Comparison of ENCODE assay signal across 16 cellular contexts in the genomic region with DNA sequence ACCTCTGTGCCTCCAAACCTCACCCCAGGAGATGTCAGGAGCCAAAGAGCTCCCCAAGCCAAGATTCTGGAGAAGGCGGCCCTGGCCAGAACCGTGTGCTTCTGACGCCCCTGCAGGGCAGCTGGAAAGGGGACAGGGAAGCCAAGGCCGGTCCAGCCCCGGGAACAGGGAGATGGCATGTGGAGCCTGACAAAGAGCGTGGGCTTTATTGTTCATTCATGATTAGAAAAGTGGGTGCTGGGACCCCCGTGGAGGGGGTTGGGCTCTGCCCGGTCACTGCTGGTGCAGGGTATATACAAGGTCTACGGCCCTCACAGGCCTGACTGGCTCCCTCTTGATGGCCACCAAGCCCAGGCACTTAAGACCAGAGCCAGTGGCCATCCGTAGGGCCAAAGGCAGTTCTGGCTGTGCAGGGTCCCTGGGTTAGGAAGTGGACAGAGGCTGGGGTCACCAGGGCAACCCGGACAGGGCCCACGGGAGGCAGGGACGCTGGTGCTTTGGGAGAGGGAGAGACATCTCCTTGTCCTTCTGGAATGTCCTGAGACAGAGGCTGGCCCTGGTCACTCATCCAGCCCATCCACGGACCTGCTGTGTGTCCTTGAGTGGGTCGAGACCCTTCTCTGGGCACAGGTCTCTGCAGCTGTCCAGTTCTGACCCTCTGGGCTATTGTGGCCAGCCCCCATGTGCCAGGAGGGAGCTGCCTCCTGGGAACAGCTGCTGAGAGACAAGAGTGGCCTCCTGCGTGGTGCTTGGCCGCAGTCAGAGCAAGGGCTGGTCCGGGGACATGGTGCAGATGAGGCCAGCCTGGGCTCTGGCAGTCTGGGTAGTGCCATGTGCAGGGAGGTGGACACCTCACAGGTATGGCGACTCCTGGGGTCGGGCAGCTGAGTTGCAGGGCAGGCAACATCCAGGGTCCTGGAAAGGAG. TPM values are rescaled to one million over a fixed set of nuclear protein-coding genes. Genes with fewer than 3 reads are reported as not detected.
DNase-seq lines count a peak whose midpoint lies in the region; ATAC-seq and TF ChIP-seq lines count a peak whose summit lies in the region.
"Had no signal": no experiment of that assay in that cellular context is flagged by ENCODE, and none has a peak within 500 bp of the region (broad histone marks: within the 10 kb centered on the region; RNA-seq: fewer than 3 reads in every experiment).

No MANE protein-coding gene starts in this region.

- DNase-seq in Caco-2 (peak in 1 of 2 experiments; percentile 7), RWPE2 (ENCODE audit: low spot score) (peak; percentile 58), iPS-NIHi11 (ENCODE audit: low spot score) (peak; percentile 3), DMS53 (lab: John Stamatoyannopoulos, UW) (no peak), foreskin melanocyte (no peak)
- no peak for DNase-seq in stimulated activated effector memory CD8-positive, alpha-beta T cell treated with anti-CD3 and anti-CD28 coated beads, Interleukin-12 subunit alpha, Interleukin-12 subunit beta, amount 100 ng/mL, for 72 hours (ENCODE audit: low spot score in 2 of 2)
- DNase-seq: activated T-cell treated with anti-CD3 and anti-CD28 coated beads, Interleukin-2, amount 50 U/mL, for 4 hours; hippocampal formation; KG1; mesendoderm; NCI-H1694; NCI-H526; SJCRH30 had no signal

- POLR2A ChIA-PET in Caco-2 (lab: Charles Lee): no interaction called here

- no peaks in the 10 kb centered on the region for H3K27me3 Mint-ChIP-seq in Caco-2 (ENCODE audit: insufficient read depth, unreplicated experiment)
- H3K27me3 Mint-ChIP-seq: brain; stimulated activated naive CD8-positive, alpha-beta T cell treated with anti-CD3 and anti-CD28 coated beads, Interleukin-15, Interleukin-2, amounts not matched to agents 100 ng/mL and 50 ng/mL, for 24 hours had no signal

- H3K36me3 ChIP-seq in Caco-2 (ENCODE audit: control insufficient read depth, insufficient read depth, low read length) (no peaks in the 10 kb centered on the region; the same call in 1 of the 2 replicates), RWPE2 (ENCODE audit: low read depth) (peaks cover 5% of the 10 kb centered on the region; the same call in 1 of the 2 replicates)
- H3K36me3 ChIP-seq: SJCRH30 had no signal

- no peaks in the 10 kb centered on the region for H3K4me1 Mint-ChIP-seq in Caco-2 (ENCODE audit: low read depth, unreplicated experiment)
- peaks cover 51% of the 10 kb centered on the region for H3K4me1 Mint-ChIP-seq in stimulated activated effector memory CD8-positive, alpha-beta T cell treated with anti-CD3 and anti-CD28 coated beads, Interleukin-12 subunit alpha, Interleukin-12 subunit beta, amount 100 ng/mL, for 72 hours

- H3K36me3 Mint-ChIP-seq in Caco-2 (ENCODE audit: insufficient read depth, unreplicated experiment): peaks cover 18% of the 10 kb centered on the region
- H3K36me3 Mint-ChIP-seq in stimulated activated effector memory CD8-positive, alpha-beta T cell treated with anti-CD3 and anti-CD28 coated beads, Interleukin-12 subunit alpha, Interleukin-12 subunit beta, amount 100 ng/mL, for 72 hours: peaks cover 93% of the 10 kb centered on the region

- no peak overlapping the region for H3K27ac ChIP-seq in RWPE2 (ENCODE audit: poor library complexity, severe bottlenecking)
- H3K27ac ChIP-seq: SJCRH30 had no signal

- H3K27ac Mint-ChIP-seq in Caco-2 (ENCODE audit: unreplicated experiment): no peak overlapping the region
- peak overlapping the region; percentile 33 for H3K27ac Mint-ChIP-seq in stimulated activated effector memory CD8-positive, alpha-beta T cell treated with anti-CD3 and anti-CD28 coated beads, Interleukin-12 subunit alpha, Interleukin-12 subunit beta, amount 100 ng/mL, for 72 hours
- H3K27ac Mint-ChIP-seq: stimulated activated naive CD8-positive, alpha-beta T cell treated with anti-CD3 and anti-CD28 coated beads, Interleukin-15, Interleukin-2, amounts not matched to agents 100 ng/mL and 50 ng/mL, for 24 hours had no signal

- H3K9me3 ChIP-seq in Caco-2: no peaks in the 10 kb centered on the region
- H3K9me3 ChIP-seq in RWPE2 (ENCODE audit: severe bottlenecking): no peaks in the 10 kb centered on the region
- H3K9me3 ChIP-seq: SJCRH30 had no signal

- H3K4me1 ChIP-seq in Caco-2 (no peaks in the 10 kb centered on the region), RWPE2 (ENCODE audit: insufficient read depth, poor library complexity, severe bottlenecking) (peaks cover 11% of the 10 kb centered on the region)

- TSS peak; percentile 39 for BruUV-seq in Caco-2 (replicated peaks; lab: Mats Ljungman, UMichigan)

- no peak overlapping the region for H3K4me3 Mint-ChIP-seq in Caco-2 (ENCODE audit: unreplicated experiment)
- H3K4me3 Mint-ChIP-seq in stimulated activated effector memory CD8-positive, alpha-beta T cell treated with anti-CD3 and anti-CD28 coated beads, Interleukin-12 subunit alpha, Interleukin-12 subunit beta, amount 100 ng/mL, for 72 hours: no peak overlapping the region
- H3K4me3 Mint-ChIP-seq: activated T-cell treated with anti-CD3 and anti-CD28 coated beads, Interleukin-2, amount 50 U/mL, for 4 hours; brain; stimulated activated naive CD8-positive, alpha-beta T cell treated with anti-CD3 and anti-CD28 coated beads, Interleukin-15, Interleukin-2, amounts not matched to agents 100 ng/mL and 50 ng/mL, for 24 hours had no signal

- intact Hi-C loops in Caco-2 (cut with micrococcal nuclease; ENCODE audit: unreplicated experiment): no loop called here

- CTCF ChIA-PET in Caco-2 (lab: Charles Lee): interaction anchor here (0.9 kb wide), 1 partner anchor 32 kb away, joined by 3 read pairs; no protein-coding TSS in a partner anchor

- no peaks in the 10 kb centered on the region for H3K9me3 Mint-ChIP-seq in Caco-2 (ENCODE audit: unreplicated experiment)
- no peaks in the 10 kb centered on the region for H3K9me3 Mint-ChIP-seq in stimulated activated effector memory CD8-positive, alpha-beta T cell treated with anti-CD3 and anti-CD28 coated beads, Interleukin-12 subunit alpha, Interleukin-12 subunit beta, amount 100 ng/mL, for 72 hours
- H3K9me3 Mint-ChIP-seq: activated T-cell treated with anti-CD3 and anti-CD28 coated beads, Interleukin-2, amount 50 U/mL, for 4 hours; brain; stimulated activated naive CD8-positive, alpha-beta T cell treated with anti-CD3 and anti-CD28 coated beads, Interleukin-15, Interleukin-2, amounts not matched to agents 100 ng/mL and 50 ng/mL, for 24 hours had no signal

- H3K4me3 ChIP-seq in Caco-2 (ENCODE audit: low read depth, low read length): no peak overlapping the region
- H3K4me3 ChIP-seq in RWPE2 (ENCODE audit: severe bottlenecking): no peak overlapping the region
- H3K4me3 ChIP-seq: SJCRH30 had no signal

- TF ChIP-seq CTCF in Caco-2 (IDR thresholded peaks at IDR 0.05; ENCODE audit: insufficient read depth in 1 of 2, low read depth in 1 of 2, low read length in 1 of 2, severe bottlenecking in 1 of 2, unreplicated experiment in 1 of 2) (no peak), RWPE2 (IDR thresholded peaks at IDR 0.05; ENCODE audit: poor library complexity, severe bottlenecking) (no peak)

- no peak for ATAC-seq in RWPE2 (ENCODE audit: low read depth)
- ATAC-seq in stimulated activated effector memory CD8-positive, alpha-beta T cell treated with anti-CD3 and anti-CD28 coated beads, Interleukin-12 subunit alpha, Interleukin-12 subunit beta, amount 100 ng/mL, for 72 hours: no peak
- ATAC-seq in HG03457 (IDR thresholded peaks at IDR 0.05; ENCODE audit: unreplicated experiment): no peak
- ATAC-seq: activated T-cell treated with anti-CD3 and anti-CD28 coated beads, Interleukin-2, amount 50 U/mL, for 4 hours had no signal

- no peaks in the 10 kb centered on the region for H3K27me3 ChIP-seq in Caco-2 (replicated peaks; ENCODE audit: control insufficient read depth, insufficient read depth, low read length)
- no peaks in the 10 kb centered on the region for H3K27me3 ChIP-seq in RWPE2 (ENCODE audit: insufficient read depth, poor library complexity, severe bottlenecking)
- H3K27me3 ChIP-seq: SJCRH30 had no signal

RNA-seq across cellular contexts. Expression of gene NINJ1, which starts 12.5 kb away (rescaled TPM):
- total RNA-seq in Caco-2 (2022): 29.5 and 35.6 TPM in 2 replicates

RNA-seq across cellular contexts. Expression of gene CARD19, which starts 25.6 kb away (rescaled TPM):
- 10.6 and 11.4 TPM in 2 replicates for total RNA-seq in Caco-2 (2022)

Comparison
In these comparisons a context has a peak if more than half of its experiments do, and no peak if none do; other contexts are left out.
1. DNase-seq: peak in RWPE2 (single experiment) and iPS-NIHi11 (single experiment); none in stimulated activated effector memory CD8-positive, alpha-beta T cell treated with anti-CD3 and anti-CD28 coated beads, Interleukin-12 subunit alpha, Interleukin-12 subunit beta, amount 100 ng/mL, for 72 hours (0 of 2), DMS53 (single experiment) and foreskin melanocyte (single experiment).